ENCODE assay signal across 8 cellular contexts in genomic region chr11:104225047-104225446, GRCh38.
"Had no signal": no experiment of that assay in that cellular context is flagged by ENCODE, and none has a peak within 500 bp of the region (broad histone marks: within the 10 kb centered on the region; RNA-seq: fewer than 3 reads in every experiment).

No MANE protein-coding gene starts in this region.

- H3K4me1 ChIP-seq: HAP-1 had no signal

- H3K27ac Mint-ChIP-seq: HFFc6 had no signal

- H3K4me3 ChIP-seq: GM23248, HAP-1, K562 had no signal

- H3K27ac ChIP-seq: GM23248 had no signal

- H3K4me3 Mint-ChIP-seq: HFFc6 had no signal

- H3K9me3 ChIP-seq: HAP-1 had no signal

- ATAC-seq: HCT116, K562 had no signal

- H3K36me3 ChIP-seq: HAP-1 had no signal

- H2AFZ ChIP-seq: GM23248 had no signal

- H3K9me3 Mint-ChIP-seq: HFFc6 had no signal

- H3K9ac ChIP-seq: GM23248 had no signal

- DNase-seq: GM23248, GOT3, H7, HFFc6, IMR-90 had no signal
